In the genomic region with DNA sequence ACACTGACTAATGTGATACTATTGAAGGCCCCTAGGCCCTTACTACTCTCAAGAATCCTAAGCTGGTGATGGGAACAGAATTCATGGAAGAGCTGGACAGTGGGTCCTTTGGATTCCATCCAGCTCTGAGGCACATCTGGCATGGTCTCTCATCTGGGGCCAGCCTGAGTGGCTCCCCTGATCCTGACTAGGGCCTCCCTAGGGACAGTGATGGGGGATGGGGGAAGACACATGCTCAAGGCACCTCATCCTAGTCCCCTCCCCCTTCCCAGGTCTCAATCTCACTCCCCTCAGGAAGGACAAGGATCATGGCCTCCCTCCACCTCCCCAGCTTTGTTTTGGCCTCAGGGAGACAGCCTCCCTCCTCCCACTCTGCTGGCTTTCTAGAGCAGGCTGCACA, we compare ENCODE assay signal across 1 cellular context.
TF ChIP-seq lines count a peak whose summit lies in the region.

No MANE protein-coding gene starts in this region.

TF ChIP-seq in GM23338, 12 proteins besides CTCF, POLR2A, EP300 and RAD21 (continued from another document):
- TF ChIP-seq, protein P1, sequence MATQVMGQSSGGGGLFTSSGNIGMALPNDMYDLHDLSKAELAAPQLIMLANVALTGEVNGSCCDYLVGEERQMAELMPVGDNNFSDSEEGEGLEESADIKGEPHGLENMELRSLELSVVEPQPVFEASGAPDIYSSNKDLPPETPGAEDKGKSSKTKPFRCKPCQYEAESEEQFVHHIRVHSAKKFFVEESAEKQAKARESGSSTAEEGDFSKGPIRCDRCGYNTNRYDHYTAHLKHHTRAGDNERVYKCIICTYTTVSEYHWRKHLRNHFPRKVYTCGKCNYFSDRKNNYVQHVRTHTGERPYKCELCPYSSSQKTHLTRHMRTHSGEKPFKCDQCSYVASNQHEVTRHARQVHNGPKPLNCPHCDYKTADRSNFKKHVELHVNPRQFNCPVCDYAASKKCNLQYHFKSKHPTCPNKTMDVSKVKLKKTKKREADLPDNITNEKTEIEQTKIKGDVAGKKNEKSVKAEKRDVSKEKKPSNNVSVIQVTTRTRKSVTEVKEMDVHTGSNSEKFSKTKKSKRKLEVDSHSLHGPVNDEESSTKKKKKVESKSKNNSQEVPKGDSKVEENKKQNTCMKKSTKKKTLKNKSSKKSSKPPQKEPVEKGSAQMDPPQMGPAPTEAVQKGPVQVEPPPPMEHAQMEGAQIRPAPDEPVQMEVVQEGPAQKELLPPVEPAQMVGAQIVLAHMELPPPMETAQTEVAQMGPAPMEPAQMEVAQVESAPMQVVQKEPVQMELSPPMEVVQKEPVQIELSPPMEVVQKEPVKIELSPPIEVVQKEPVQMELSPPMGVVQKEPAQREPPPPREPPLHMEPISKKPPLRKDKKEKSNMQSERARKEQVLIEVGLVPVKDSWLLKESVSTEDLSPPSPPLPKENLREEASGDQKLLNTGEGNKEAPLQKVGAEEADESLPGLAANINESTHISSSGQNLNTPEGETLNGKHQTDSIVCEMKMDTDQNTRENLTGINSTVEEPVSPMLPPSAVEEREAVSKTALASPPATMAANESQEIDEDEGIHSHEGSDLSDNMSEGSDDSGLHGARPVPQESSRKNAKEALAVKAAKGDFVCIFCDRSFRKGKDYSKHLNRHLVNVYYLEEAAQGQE (IDR thresholded peaks at IDR 0.05; ENCODE audit: unreplicated experiment): no peak
- TF ChIP-seq POLR2AphosphoS5 (IDR thresholded peaks at IDR 0.05; ENCODE audit: low read depth) (no peak), NANOG (IDR thresholded peaks at IDR 0.05; ENCODE audit: borderline replicate concordance) (no peak), ZNF114 (CRISPR knock-in tag; IDR thresholded peaks at IDR 0.05) (no peak), ZNF462 (CRISPR knock-in tag; IDR thresholded peaks at IDR 0.05) (no peak), JUNB (IDR thresholded peaks at IDR 0.05; ENCODE audit: unreplicated experiment) (no peak), CREB1 (CRISPR knock-in tag; IDR thresholded peaks at IDR 0.05; ENCODE audit: low read depth) (no peak), STAT1 (IDR thresholded peaks at IDR 0.05; ENCODE audit: unreplicated experiment) (no peak)
- TF ChIP-seq, protein P2, sequence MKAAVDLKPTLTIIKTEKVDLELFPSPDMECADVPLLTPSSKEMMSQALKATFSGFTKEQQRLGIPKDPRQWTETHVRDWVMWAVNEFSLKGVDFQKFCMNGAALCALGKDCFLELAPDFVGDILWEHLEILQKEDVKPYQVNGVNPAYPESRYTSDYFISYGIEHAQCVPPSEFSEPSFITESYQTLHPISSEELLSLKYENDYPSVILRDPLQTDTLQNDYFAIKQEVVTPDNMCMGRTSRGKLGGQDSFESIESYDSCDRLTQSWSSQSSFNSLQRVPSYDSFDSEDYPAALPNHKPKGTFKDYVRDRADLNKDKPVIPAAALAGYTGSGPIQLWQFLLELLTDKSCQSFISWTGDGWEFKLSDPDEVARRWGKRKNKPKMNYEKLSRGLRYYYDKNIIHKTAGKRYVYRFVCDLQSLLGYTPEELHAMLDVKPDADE (IDR thresholded peaks at IDR 0.05): no peak
